Comparison of ENCODE assay signal across 24 cellular contexts in the genomic region with DNA sequence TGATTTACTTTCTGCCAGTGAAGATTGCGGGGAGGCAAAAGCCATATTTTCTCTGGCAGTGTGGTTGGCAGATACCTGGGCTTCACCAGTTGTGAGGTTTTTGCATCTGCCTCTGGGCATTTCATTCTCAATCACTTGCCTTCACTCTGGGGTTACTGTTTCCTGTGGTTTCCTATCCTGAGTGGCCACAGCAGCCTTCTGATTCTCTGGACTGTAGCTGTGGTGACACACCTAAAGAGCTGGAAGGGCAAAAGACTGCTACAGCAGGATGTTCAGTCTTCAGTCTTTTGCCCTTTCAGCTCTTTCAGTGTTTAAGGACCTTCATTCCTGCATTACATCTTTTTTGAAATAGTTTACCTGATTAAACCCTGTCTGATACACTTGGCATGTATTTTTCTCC. TPM values are rescaled to one million over a fixed set of nuclear protein-coding genes. Genes with fewer than 3 reads are reported as not detected.
A peak's percentile ranks its signal among the peaks of the same experiment; 100 is the strongest.
DNase-seq lines count a peak whose midpoint lies in the region; ATAC-seq and TF ChIP-seq lines count a peak whose summit lies in the region.
"Had no signal": no experiment of that assay in that cellular context is flagged by ENCODE, and none has a peak within 500 bp of the region (broad histone marks: within the 10 kb centered on the region; RNA-seq: fewer than 3 reads in every experiment).

No MANE protein-coding gene starts in this region.

- no peaks in the 10 kb centered on the region for H3K36me3 ChIP-seq in MM.1S (replicated peaks; ENCODE audit: insufficient read depth, low read length)
- H3K36me3 ChIP-seq in brain microvascular endothelial cell (replicated peaks), result no peaks in the 10 kb centered on the region
- no peaks in the 10 kb centered on the region for H3K36me3 ChIP-seq in lower lobe of right lung
- H3K36me3 ChIP-seq in uterus, result no peaks in the 10 kb centered on the region
- H3K36me3 ChIP-seq: vagina had no signal

- intact Hi-C loops in lower lobe of right lung (cut with DNase I) (no loop called here), uterus (cut with DNase I; ENCODE audit: low total_unique reads) (no loop called here)

- H3K4me1 Mint-ChIP-seq in natural killer cell treated with Interleukin-12 subunit alpha and Interleukin-12 subunit beta and Interleukin-15 and Interleukin-18, amount 100 ng/mL, for 72 hours (ENCODE audit: low read depth in 2 of 2), result peaks cover 16 to 19% of the 10 kb centered on the region in 2 donors
- H3K4me1 Mint-ChIP-seq: GM23338 had no signal

- DNase-seq in Daoy (ENCODE audit: low read depth) (peak; percentile 30), MM.1S (peak; percentile 65), brain microvascular endothelial cell (peak; percentile 8), RPMI8226 (no peak), NCI-H187 (lab: John Stamatoyannopoulos, UW) (no peak), lower lobe of right lung (no peak), uterus (no peak)
- DNase-seq in natural killer cell treated with Interleukin-12 subunit alpha and Interleukin-12 subunit beta and Interleukin-15 and Interleukin-18, amount 100 ng/mL, for 72 hours (ENCODE audit: low spot score), result no peak
- DNase-seq: ACHN; activated CD4-positive, alpha-beta T cell treated with anti-CD3 and anti-CD28 coated beads, Interleukin-2, amount 10 ng/mL, durations not matched to agents 24 days and 14 days; activated naive CD4-positive, alpha-beta T cell treated with anti-CD3 and anti-CD28 coated beads for 36 hours; anterior cingulate cortex; effector memory CD8-positive, alpha-beta T cell; GDM1; left ventricle myocardium superior; NCI-H187 treated with DMSO at 0.1 percent for 48 hours; NCI-H2227 treated with DMSO at 0.1 percent for 48 hours; NCI-H774; OCI-M1 had no signal

- H4K20me1 ChIP-seq in MM.1S (ENCODE audit: insufficient read depth, low read length), result no peaks in the 10 kb centered on the region

- peak overlapping the region; percentile 32 for H3K4me3 Mint-ChIP-seq in natural killer cell treated with Interleukin-12 subunit alpha and Interleukin-12 subunit beta and Interleukin-15 and Interleukin-18, amount 100 ng/mL, for 72 hours
- H3K4me3 Mint-ChIP-seq: activated CD4-positive, alpha-beta T cell treated with anti-CD3 and anti-CD28 coated beads, Interleukin-2, amount 10 ng/mL, durations not matched to agents 24 days and 14 days; activated naive CD4-positive, alpha-beta T cell treated with anti-CD3 and anti-CD28 coated beads for 36 hours; effector memory CD8-positive, alpha-beta T cell; GM23338 had no signal

- H3K9me2 ChIP-seq in MM.1S (replicated peaks; ENCODE audit: insufficient read depth, low read length), result no peaks in the 10 kb centered on the region

- H3K9me3 ChIP-seq in MM.1S (replicated peaks; ENCODE audit: insufficient read depth, low read length), result no peaks in the 10 kb centered on the region
- peaks cover 6% of the 10 kb centered on the region for H3K9me3 ChIP-seq in lower lobe of right lung
- peaks cover 0 to 4% of the 10 kb centered on the region in 2 donors for H3K9me3 ChIP-seq in uterus
- H3K9me3 ChIP-seq: suprapubic skin, vagina had no signal

- peak; percentile 67 to 79 for ATAC-seq in natural killer cell treated with Interleukin-12 subunit alpha and Interleukin-12 subunit beta and Interleukin-15 and Interleukin-18, amount 100 ng/mL, for 72 hours
- ATAC-seq in lower lobe of right lung, result no peak
- ATAC-seq: effector memory CD8-positive, alpha-beta T cell; GM23338; K562; left ventricle myocardium superior had no signal

- H3K27me3 ChIP-seq in MM.1S (replicated peaks; ENCODE audit: insufficient read depth, low read length) (no peaks in the 10 kb centered on the region), brain microvascular endothelial cell (replicated peaks) (no peaks in the 10 kb centered on the region), lower lobe of right lung (ENCODE audit: low read depth) (no peaks in the 10 kb centered on the region), uterus (no peaks in the 10 kb centered on the region)
- H3K27me3 ChIP-seq: suprapubic skin, vagina had no signal

- no peaks in the 10 kb centered on the region for H3K36me3 Mint-ChIP-seq in natural killer cell treated with Interleukin-12 subunit alpha and Interleukin-12 subunit beta and Interleukin-15 and Interleukin-18, amount 100 ng/mL, for 72 hours

- H3K79me2 ChIP-seq in MM.1S (ENCODE audit: low read length), result no peaks in the 10 kb centered on the region

- in situ Hi-C loops in brain microvascular endothelial cell (cut with HindIII; ENCODE audit: low pct_ligation_motif_present, low sequenced_read_pairs), result no loop called here

- no peak overlapping the region for H3K27ac ChIP-seq in MM.1S (ENCODE audit: low read length)
- H3K27ac ChIP-seq in brain microvascular endothelial cell, result no peak overlapping the region
- H3K27ac ChIP-seq in lower lobe of right lung, result no peak overlapping the region
- H3K27ac ChIP-seq in uterus, result no peak overlapping the region
- H3K27ac ChIP-seq: C4-2B, suprapubic skin, vagina had no signal

- TF ChIP-seq POLR2A in uterus (IDR thresholded peaks at IDR 0.05), result no peak

- H3K4me2 ChIP-seq in MM.1S (ENCODE audit: low read depth, low read length), result no peak overlapping the region
- H3K4me2 ChIP-seq: GM23338 had no signal

- H3K9ac ChIP-seq in MM.1S (ENCODE audit: low read length), result no peak overlapping the region

- H3K4me1 ChIP-seq in MM.1S (ENCODE audit: low read length) (0 out of 2 replicates have a peak, but pooled peaks cover 5% of the 10 kb centered on the region), lower lobe of right lung (no peaks in the 10 kb centered on the region), uterus (no peaks in the 10 kb centered on the region)
- H3K4me1 ChIP-seq: suprapubic skin, vagina had no signal

- H3F3A ChIP-seq in MM.1S (ENCODE audit: insufficient read depth, low read length), result 0 out of 2 replicates have a peak, but pooled peaks cover 4% of the 10 kb centered on the region

- TF ChIP-seq CTCF in MM.1S (IDR thresholded peaks at IDR 0.05; ENCODE audit: low read length), result no peak
- TF ChIP-seq CTCF in brain microvascular endothelial cell (IDR thresholded peaks at IDR 0.05; ENCODE audit: low read depth, low read length, missing control alignments), result no peak
- TF ChIP-seq CTCF in lower lobe of right lung (IDR thresholded peaks at IDR 0.05), result no peak
- TF ChIP-seq CTCF in uterus (IDR thresholded peaks at IDR 0.05), result no peak

- no peak overlapping the region for H3K4me3 ChIP-seq in MM.1S (ENCODE audit: low read length)
- no peak overlapping the region for H3K4me3 ChIP-seq in brain microvascular endothelial cell (ENCODE audit: low read depth, low read length)
- no peak overlapping the region for H3K4me3 ChIP-seq in lower lobe of right lung
- no peak overlapping the region for H3K4me3 ChIP-seq in uterus
- H3K4me3 ChIP-seq: GM23338, K562, suprapubic skin, vagina had no signal

- H3K9me3 Mint-ChIP-seq in natural killer cell treated with Interleukin-12 subunit alpha and Interleukin-12 subunit beta and Interleukin-15 and Interleukin-18, amount 100 ng/mL, for 72 hours, result no peaks in the 10 kb centered on the region
- H3K9me3 Mint-ChIP-seq: effector memory CD8-positive, alpha-beta T cell; GM23338 had no signal

- no peak overlapping the region for H3K27ac Mint-ChIP-seq in natural killer cell treated with Interleukin-12 subunit alpha and Interleukin-12 subunit beta and Interleukin-15 and Interleukin-18, amount 100 ng/mL, for 72 hours
- H3K27ac Mint-ChIP-seq: activated CD4-positive, alpha-beta T cell treated with anti-CD3 and anti-CD28 coated beads, Interleukin-2, amount 10 ng/mL, durations not matched to agents 24 days and 14 days; activated naive CD4-positive, alpha-beta T cell treated with anti-CD3 and anti-CD28 coated beads for 36 hours; GM23338 had no signal

- no peak overlapping the region for H2AFZ ChIP-seq in MM.1S (ENCODE audit: low read length)
- H2AFZ ChIP-seq: GM23338 had no signal

- H3K27me3 Mint-ChIP-seq in natural killer cell treated with Interleukin-12 subunit alpha and Interleukin-12 subunit beta and Interleukin-15 and Interleukin-18, amount 100 ng/mL, for 72 hours, result no peaks in the 10 kb centered on the region
- H3K27me3 Mint-ChIP-seq: activated CD4-positive, alpha-beta T cell treated with anti-CD3 and anti-CD28 coated beads, Interleukin-2, amount 10 ng/mL, durations not matched to agents 24 days and 14 days; effector memory CD8-positive, alpha-beta T cell had no signal

RNA-seq across cellular contexts. Expression of gene GPR52, which starts 50.5 kb away (rescaled TPM):
- total RNA-seq in Daoy (2014; rRNA removed; shearing (Covaris generic)), result not detected in 2 replicates
- total RNA-seq in natural killer cell treated with Interleukin-12 subunit alpha and Interleukin-12 subunit beta and Interleukin-15 and Interleukin-18, amount 100 ng/mL, for 72 hours, result 10 to 100 TPM in 1 of 2 donors, 1 to 10 TPM in 1; 4.4 to 15.3 TPM
- total RNA-seq in lower lobe of right lung, result 2.6 TPM
- total RNA-seq in uterus, result 1 to 10 TPM in 2 of 4 donors, not detected in 2; 4.1 to 4.4 TPM

Comparison
In these comparisons a context has a peak if more than half of its experiments do, and no peak if none do; other contexts are left out.
1. DNase-seq: peak in Daoy (single experiment), MM.1S (single experiment) and brain microvascular endothelial cell (single experiment); none in natural killer cell treated with Interleukin-12 subunit alpha and Interleukin-12 subunit beta and Interleukin-15 and Interleukin-18, amount 100 ng/mL, for 72 hours (single experiment), RPMI8226 (single experiment), NCI-H187 (0 of 2), lower lobe of right lung (single experiment) and uterus (0 of 2).
2. ATAC-seq: peak in natural killer cell treated with Interleukin-12 subunit alpha and Interleukin-12 subunit beta and Interleukin-15 and Interleukin-18, amount 100 ng/mL, for 72 hours (2 of 2); none in lower lobe of right lung (0 of 2).